24 cellular contexts compared by ENCODE assay signal in genomic region chr9:83906144-83906543, GRCh38. TPM values are rescaled to one million over a fixed set of nuclear protein-coding genes. Genes with fewer than 3 reads are reported as not detected.
DNase-seq lines count a peak whose midpoint lies in the region; TF ChIP-seq lines count a peak whose summit lies in the region.
"Had no signal": no experiment of that assay in that cellular context is flagged by ENCODE, and none has a peak within 500 bp of the region (broad histone marks: within the 10 kb centered on the region; RNA-seq: fewer than 3 reads in every experiment).

No MANE protein-coding gene starts in this region.

- no peak for TF ChIP-seq EP300 in esophagus muscularis mucosa (IDR thresholded peaks at IDR 0.05)

- H3K9me3 ChIP-seq in esophagus muscularis mucosa = no peaks in the 10 kb centered on the region
- no peaks in the 10 kb centered on the region for H3K9me3 ChIP-seq in WERI-Rb-1 (ENCODE audit: severe bottlenecking)
- H3K9me3 ChIP-seq: HAP-1 had no signal

- H3K36me3 ChIP-seq in esophagus muscularis mucosa (peaks cover 0 to 7% (median 3%) of the 10 kb centered on the region in 4 donors), WERI-Rb-1 (no peaks in the 10 kb centered on the region)
- H3K36me3 ChIP-seq: HAP-1 had no signal

- H3K27ac ChIP-seq in esophagus muscularis mucosa (replicated peaks in 1 of 4) (no peak overlapping the region), substantia nigra (ENCODE audit: low read depth, low read length, poor library complexity, severe bottlenecking) (no peak overlapping the region), WERI-Rb-1 (no peak overlapping the region)
- H3K27ac ChIP-seq: SK-N-MC had no signal

- no peaks in the 10 kb centered on the region for H3K4me1 ChIP-seq in esophagus muscularis mucosa
- H3K4me1 ChIP-seq: HAP-1 had no signal

- no peak for TF ChIP-seq POLR2A in esophagus muscularis mucosa (IDR thresholded peaks at IDR 0.05; ENCODE audit: low read depth)

- TF ChIP-seq CTCF in astrocyte of the spinal cord (IDR thresholded peaks at IDR 0.05; ENCODE audit: low read depth, low read length) (peak; percentile 5), fibroblast of pulmonary artery (IDR thresholded peaks at IDR 0.05; ENCODE audit: low read length, missing control alignments) (peak; percentile 6), esophagus muscularis mucosa (IDR thresholded peaks at IDR 0.05) (no peak), WERI-Rb-1 (IDR thresholded peaks at IDR 0.05; ENCODE audit: low read depth, low read length) (no peak)

- no peak overlapping the region for H3K4me3 ChIP-seq in astrocyte of the spinal cord (ENCODE audit: low read depth, low read length)
- no peak overlapping the region for H3K4me3 ChIP-seq in fibroblast of pulmonary artery (replicated peaks; ENCODE audit: low read depth, low read length)
- no peak overlapping the region for H3K4me3 ChIP-seq in esophagus muscularis mucosa
- H3K4me3 ChIP-seq in WERI-Rb-1 (ENCODE audit: low read depth, low read length) = no peak overlapping the region
- H3K4me3 ChIP-seq: HAP-1, SK-N-MC had no signal

- peak; percentile 7 for DNase-seq in EH (ENCODE audit: low read depth)
- DNase-seq in HCEC 1CT = peak; percentile 13
- no peak for DNase-seq in astrocyte of the spinal cord (ENCODE audit: low read depth, low spot score)
- DNase-seq in fibroblast of pulmonary artery (ENCODE audit: low read depth) = no peak
- DNase-seq in esophagus muscularis mucosa (ENCODE audit: extremely low spot score) = no peak
- no peak for DNase-seq in substantia nigra (lab: John Stamatoyannopoulos, UW)
- DNase-seq in NCI-H1417 (lab: John Stamatoyannopoulos, UW) = no peak
- no peak for DNase-seq in WERI-Rb-1
- DNase-seq: AML-193; C1 segment of cervical spinal cord; CD8-positive, alpha-beta T cell; GF-D8; MV-4-11; NCI-H1105 treated with DMSO at 0.1 percent for 48 hours; NCI-H1694 treated with DMSO at 0.1 percent for 48 hours; NCI-H2081 treated with DMSO at 0.1 percent for 48 hours; NCI-H2171 treated with DMSO at 0.1 percent for 48 hours; NCI-H524 treated with DMSO at 0.1 percent for 48 hours; NCI-H82; OCI-M1; SHP77 treated with DMSO at 0.1 percent for 48 hours had no signal

- intact Hi-C loops in esophagus muscularis mucosa (cut with DNase I) = no loop called here

- in situ Hi-C loops in astrocyte of the spinal cord (cut with HindIII; ENCODE audit: low sequenced_read_pairs) = no loop called here

- H3K27me3 ChIP-seq in esophagus muscularis mucosa (no peaks in the 10 kb centered on the region), WERI-Rb-1 (ENCODE audit: insufficient read depth, low read depth, severe bottlenecking) (no peaks in the 10 kb centered on the region)

RNA-seq across cellular contexts. Expression of gene KIF27, which starts 15.1 kb away (rescaled TPM):
- 1 to 10 TPM; 3.9 to 5.4 (median 4.5) TPM for total RNA-seq in esophagus muscularis mucosa
- total RNA-seq: RPMI7951 had no signal

Comparison
In these comparisons a context has a peak if more than half of its experiments do, and no peak if none do; other contexts are left out.
1. DNase-seq: peak in EH (single experiment) and HCEC 1CT (single experiment); none in astrocyte of the spinal cord (single experiment), fibroblast of pulmonary artery (single experiment), esophagus muscularis mucosa (single experiment), substantia nigra (0 of 49), NCI-H1417 (0 of 3) and WERI-Rb-1 (single experiment).
2. CTCF ChIP-seq: peak in astrocyte of the spinal cord (single experiment) and fibroblast of pulmonary artery (single experiment); none in esophagus muscularis mucosa (0 of 3) and WERI-Rb-1 (single experiment).